In the genomic region with DNA sequence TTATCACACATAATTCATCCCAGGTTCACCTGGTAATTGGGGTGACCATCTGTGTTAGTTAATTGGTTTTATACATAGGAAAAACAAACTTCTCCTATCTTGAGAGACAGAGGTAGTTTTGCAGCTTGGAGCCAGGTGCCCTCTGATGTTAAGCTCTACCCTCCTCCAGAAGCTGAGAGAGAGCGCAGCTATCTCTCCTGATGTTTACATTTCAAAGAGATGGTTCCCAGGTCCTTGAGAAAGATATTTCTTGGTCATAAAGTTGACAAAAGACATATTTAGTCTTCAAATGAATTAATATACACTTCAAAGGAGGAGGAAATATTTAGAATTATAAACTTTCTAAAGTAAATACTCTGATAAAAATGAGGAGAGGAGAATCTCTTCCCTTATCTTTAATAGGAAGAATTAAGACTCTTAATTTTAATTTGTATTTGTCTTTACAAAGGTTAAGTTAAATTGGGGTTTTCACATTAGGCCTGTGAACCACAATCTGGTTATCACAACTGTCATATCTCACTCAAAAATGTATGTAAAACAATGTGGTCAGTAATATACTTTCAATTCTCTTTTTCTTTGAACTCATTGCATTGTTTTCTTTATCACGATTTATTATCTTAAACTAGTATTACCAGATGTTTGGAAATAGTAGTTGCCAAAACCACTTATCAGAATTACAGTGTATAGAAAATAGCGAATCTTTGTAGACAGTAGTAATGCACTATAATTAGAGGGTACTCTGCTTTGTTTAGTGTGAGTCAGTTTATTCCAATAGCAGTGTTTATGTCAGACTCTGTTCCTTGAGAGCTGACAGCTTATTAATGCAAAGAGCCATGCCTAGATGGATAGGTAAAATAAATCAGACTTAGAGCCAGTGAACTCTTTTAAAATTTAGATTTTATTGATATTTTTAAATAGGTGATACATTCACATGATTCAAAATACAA, we compare ENCODE assay signal across 15 cellular contexts. TPM values are rescaled to one million over a fixed set of nuclear protein-coding genes. Genes with fewer than 3 reads are reported as not detected.
DNase-seq lines count a peak whose midpoint lies in the region; ATAC-seq and TF ChIP-seq lines count a peak whose summit lies in the region.
"Had no signal": no experiment of that assay in that cellular context is flagged by ENCODE, and none has a peak within 500 bp of the region (broad histone marks: within the 10 kb centered on the region; RNA-seq: fewer than 3 reads in every experiment).

No MANE protein-coding gene starts in this region.

- H3K9me3 ChIP-seq in thyroid gland, result no peaks in the 10 kb centered on the region

- H3K36me3 ChIP-seq in thyroid gland, result no peaks in the 10 kb centered on the region

- no peak overlapping the region for H3K27ac ChIP-seq in thyroid gland
- H3K27ac ChIP-seq: C4-2B had no signal

- no peaks in the 10 kb centered on the region for H3K36me3 Mint-ChIP-seq in activated naive CD4-positive, alpha-beta T cell treated with anti-CD3 and anti-CD28 coated beads, Interleukin-2, amount 10 ng/mL, durations not matched to agents 7 days and 5 days

- intact Hi-C loops in thyroid gland (cut with DNase I), result no loop called here

- H3K4me3 ChIP-seq in thyroid gland (replicated peaks in 1 of 3), result no peak overlapping the region

- WGBS in thyroid gland, 2 donors, result 53 to 55% methylated on average over 3 of the region's 3 CpGs

- H3K9me3 Mint-ChIP-seq in activated naive CD4-positive, alpha-beta T cell treated with anti-CD3 and anti-CD28 coated beads, Interleukin-2, amount 10 ng/mL, durations not matched to agents 7 days and 5 days, result no peaks in the 10 kb centered on the region

- H3K4me1 Mint-ChIP-seq in activated naive CD4-positive, alpha-beta T cell treated with anti-CD3 and anti-CD28 coated beads, Interleukin-2, amount 10 ng/mL, durations not matched to agents 7 days and 5 days, result no peaks in the 10 kb centered on the region

- no peak overlapping the region for H3K27ac Mint-ChIP-seq in activated naive CD4-positive, alpha-beta T cell treated with anti-CD3 and anti-CD28 coated beads, Interleukin-2, amount 10 ng/mL, durations not matched to agents 7 days and 5 days
- H3K27ac Mint-ChIP-seq: progenitor cell of endocrine pancreas had no signal

- no peaks in the 10 kb centered on the region for H3K4me1 ChIP-seq in thyroid gland

- no peaks in the 10 kb centered on the region for H3K27me3 ChIP-seq in thyroid gland

- peak; percentile 86 for ATAC-seq in GM21529 (IDR thresholded peaks at IDR 0.05; ENCODE audit: unreplicated experiment)
- ATAC-seq in HG03354 (IDR thresholded peaks at IDR 0.05; ENCODE audit: poor library complexity, severe bottlenecking, unreplicated experiment), result peak; percentile 84
- ATAC-seq: HepG2, PC-3 had no signal

- TF ChIP-seq POLR2A in thyroid gland (IDR thresholded peaks at IDR 0.05), result no peak

- no peak overlapping the region for H3K4me3 Mint-ChIP-seq in activated naive CD4-positive, alpha-beta T cell treated with anti-CD3 and anti-CD28 coated beads, Interleukin-2, amount 10 ng/mL, durations not matched to agents 7 days and 5 days

- in situ Hi-C loops in GM13977 (cut with MboI; ENCODE audit: low pct_unique_long_range_greater_than_20kb, low sequenced_read_pairs, unreplicated experiment), result no loop called here

- DNase-seq in GM13977 (ENCODE audit: low spot score) (peak; percentile 25), NCI-H748 treated with DMSO at 0.1 percent for 48 hours (lab: John Stamatoyannopoulos, UW) (peak; percentile 97), HK-2 (ENCODE audit: unreplicated experiment) (no peak), kidney tubule cell (ENCODE audit: low spot score) (no peak), thyroid gland (no peak)
- no peak for DNase-seq in activated naive CD4-positive, alpha-beta T cell treated with anti-CD3 and anti-CD28 coated beads, Interleukin-2, amount 10 ng/mL, durations not matched to agents 7 days and 5 days
- DNase-seq: activated CD4-positive, alpha-beta T cell treated with anti-CD3 and anti-CD28 coated beads for 4 hours; kidney glomerular epithelial cell; PC-3 had no signal

- TF ChIP-seq CTCF in GM13977 (IDR thresholded peaks at IDR 0.05; ENCODE audit: extremely low read depth, insufficient read depth, missing control alignments) (no peak), thyroid gland (IDR thresholded peaks at IDR 0.05) (no peak)

- CTCF ChIA-PET in activated naive CD4-positive, alpha-beta T cell treated with anti-CD3 and anti-CD28 coated beads, Interleukin-2, amount 10 ng/mL, durations not matched to agents 7 days and 5 days (lab: Charles Lee), result no interaction called here

- no peaks in the 10 kb centered on the region for H3K27me3 Mint-ChIP-seq in activated naive CD4-positive, alpha-beta T cell treated with anti-CD3 and anti-CD28 coated beads, Interleukin-2, amount 10 ng/mL, durations not matched to agents 7 days and 5 days
- H3K27me3 Mint-ChIP-seq: progenitor cell of endocrine pancreas had no signal

RNA-seq across cellular contexts. Expression of gene SERPINB4, which starts 26.7 kb away (rescaled TPM):
- total RNA-seq in thyroid gland, result not detected
- total RNA-seq: epithelial cell of proximal tubule, HepG2, progenitor cell of endocrine pancreas had no signal

RNA-seq across cellular contexts. Expression of gene SERPINB13, which starts 30.2 kb away (rescaled TPM):
- not detected for total RNA-seq in thyroid gland
- total RNA-seq: epithelial cell of proximal tubule, HepG2, PC-3, progenitor cell of endocrine pancreas had no signal

RNA-seq across cellular contexts. Expression of gene SERPINB3, which starts 44.4 kb away (rescaled TPM):
- total RNA-seq in thyroid gland, result not detected
- total RNA-seq: HepG2, progenitor cell of endocrine pancreas had no signal

Comparison
In these comparisons a context has a peak if more than half of its experiments do, and no peak if none do; other contexts are left out.
1. DNase-seq: peak in GM13977 (single experiment) and NCI-H748 treated with DMSO at 0.1 percent for 48 hours (single experiment); none in HK-2 (single experiment), kidney tubule cell (single experiment), activated naive CD4-positive, alpha-beta T cell treated with anti-CD3 and anti-CD28 coated beads, Interleukin-2, amount 10 ng/mL, durations not matched to agents 7 days and 5 days (single experiment) and thyroid gland (0 of 2).